2 cellular contexts compared by ENCODE assay signal in genomic region chr6:128071212-128071611, GRCh38.
TF ChIP-seq lines count a peak whose summit lies in the region.

No MANE protein-coding gene starts in this region.

TF ChIP-seq in GM23338, 12 proteins besides CTCF, POLR2A, EP300 and RAD21:
- TF ChIP-seq REST (IDR thresholded peaks at IDR 0.05; ENCODE audit: unreplicated experiment) = no peak
- TF ChIP-seq, protein P1, sequence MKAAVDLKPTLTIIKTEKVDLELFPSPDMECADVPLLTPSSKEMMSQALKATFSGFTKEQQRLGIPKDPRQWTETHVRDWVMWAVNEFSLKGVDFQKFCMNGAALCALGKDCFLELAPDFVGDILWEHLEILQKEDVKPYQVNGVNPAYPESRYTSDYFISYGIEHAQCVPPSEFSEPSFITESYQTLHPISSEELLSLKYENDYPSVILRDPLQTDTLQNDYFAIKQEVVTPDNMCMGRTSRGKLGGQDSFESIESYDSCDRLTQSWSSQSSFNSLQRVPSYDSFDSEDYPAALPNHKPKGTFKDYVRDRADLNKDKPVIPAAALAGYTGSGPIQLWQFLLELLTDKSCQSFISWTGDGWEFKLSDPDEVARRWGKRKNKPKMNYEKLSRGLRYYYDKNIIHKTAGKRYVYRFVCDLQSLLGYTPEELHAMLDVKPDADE (IDR thresholded peaks at IDR 0.05) = no peak
- no peak for TF ChIP-seq EZH2 (IDR thresholded peaks at IDR 0.05; ENCODE audit: low read depth, unreplicated experiment)
TF ChIP-seq in GM23338: peak in this region for 0.

TF ChIP-seq in GM12878, 131 proteins besides CTCF, POLR2A, EP300 and RAD21:
- TF ChIP-seq, protein P2, sequence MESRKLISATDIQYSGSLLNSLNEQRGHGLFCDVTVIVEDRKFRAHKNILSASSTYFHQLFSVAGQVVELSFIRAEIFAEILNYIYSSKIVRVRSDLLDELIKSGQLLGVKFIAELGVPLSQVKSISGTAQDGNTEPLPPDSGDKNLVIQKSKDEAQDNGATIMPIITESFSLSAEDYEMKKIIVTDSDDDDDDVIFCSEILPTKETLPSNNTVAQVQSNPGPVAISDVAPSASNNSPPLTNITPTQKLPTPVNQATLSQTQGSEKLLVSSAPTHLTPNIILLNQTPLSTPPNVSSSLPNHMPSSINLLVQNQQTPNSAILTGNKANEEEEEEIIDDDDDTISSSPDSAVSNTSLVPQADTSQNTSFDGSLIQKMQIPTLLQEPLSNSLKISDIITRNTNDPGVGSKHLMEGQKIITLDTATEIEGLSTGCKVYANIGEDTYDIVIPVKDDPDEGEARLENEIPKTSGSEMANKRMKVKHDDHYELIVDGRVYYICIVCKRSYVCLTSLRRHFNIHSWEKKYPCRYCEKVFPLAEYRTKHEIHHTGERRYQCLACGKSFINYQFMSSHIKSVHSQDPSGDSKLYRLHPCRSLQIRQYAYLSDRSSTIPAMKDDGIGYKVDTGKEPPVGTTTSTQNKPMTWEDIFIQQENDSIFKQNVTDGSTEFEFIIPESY (IDR thresholded peaks at IDR 0.05) = no peak
- no peak for TF ChIP-seq LARP7 (IDR thresholded peaks at IDR 0.05)
- TF ChIP-seq TARDBP (IDR thresholded peaks at IDR 0.05; ENCODE audit: borderline replicate concordance) = no peak
- TF ChIP-seq REST (IDR thresholded peaks at IDR 0.05; ENCODE audit: low read depth, low read length) = no peak
